In genomic region chr21:46503922-46504539, GRCh38 we compare ENCODE assay signal across 17 cellular contexts. TPM values are rescaled to one million over a fixed set of nuclear protein-coding genes. Genes with fewer than 3 reads are reported as not detected.
A peak's percentile ranks its signal among the peaks of the same experiment; 100 is the strongest.
DNase-seq lines count a peak whose midpoint lies in the region; ATAC-seq and TF ChIP-seq lines count a peak whose summit lies in the region.
"Had no signal": no experiment of that assay in that cellular context is flagged by ENCODE, and none has a peak within 500 bp of the region (broad histone marks: within the 10 kb centered on the region; RNA-seq: fewer than 3 reads in every experiment).

No MANE protein-coding gene starts in this region.

- H3K4me3 ChIP-seq in BLaER1 treated with 17β-estradiol and CSF1 and Interleukin-3, amounts not matched to agents 10 nM and 100 nM, result no peak overlapping the region
- no peak overlapping the region for H3K4me3 ChIP-seq in aorta (ENCODE audit: low read length in 2 of 2)
- H3K4me3 ChIP-seq: body of pancreas had no signal

- H3K36me3 ChIP-seq in BLaER1 treated with 17β-estradiol and CSF1 and Interleukin-3, amounts not matched to agents 10 nM and 100 nM, result peaks cover 52 to 84% (median 65%) of the 10 kb centered on the region in 11 experiments
- peaks cover 0 to 4% of the 10 kb centered on the region in 2 donors for H3K36me3 ChIP-seq in aorta (ENCODE audit: control insufficient read depth in 1 of 2, insufficient read depth in 2 of 2, low read length in 1 of 2)

- no peaks in the 10 kb centered on the region for H3K27me3 ChIP-seq in BLaER1 treated with 17β-estradiol and CSF1 and Interleukin-3, amounts not matched to agents 10 nM and 100 nM
- no peaks in the 10 kb centered on the region for H3K27me3 ChIP-seq in aorta (ENCODE audit: control insufficient read depth in 1 of 2, insufficient read depth in 2 of 2, low read length in 1 of 2)
- H3K27me3 ChIP-seq: BE2C, body of pancreas had no signal

- peak overlapping the region; percentile 7 for H3K4me3 Mint-ChIP-seq in activated B cell treated with CpG ODN at 0.5 μM for 24 hours
- H3K4me3 Mint-ChIP-seq: endodermal cell; H9; stimulated activated naive CD8-positive, alpha-beta T cell treated with anti-CD3 and anti-CD28 coated beads, Interleukin-15, amount 100 ng/mL, for 72 hours had no signal

- peak overlapping the region in 5 of 11 experiments; percentile 14 to 46 (median 30); a peak in 9 of 22 replicates for H3K27ac ChIP-seq in BLaER1 treated with 17β-estradiol and CSF1 and Interleukin-3, amounts not matched to agents 10 nM and 100 nM
- H3K27ac ChIP-seq in aorta (ENCODE audit: low read depth in 1 of 2, low read length in 2 of 2), result no peak overlapping the region
- H3K27ac ChIP-seq: body of pancreas had no signal

- no peaks in the 10 kb centered on the region for H3K27me3 Mint-ChIP-seq in activated B cell treated with CpG ODN at 0.5 μM for 24 hours
- H3K27me3 Mint-ChIP-seq: stimulated activated naive CD8-positive, alpha-beta T cell treated with anti-CD3 and anti-CD28 coated beads, Interleukin-15, amount 100 ng/mL, for 72 hours had no signal

- H3K4me2 ChIP-seq in BLaER1 treated with 17β-estradiol and CSF1 and Interleukin-3, amounts not matched to agents 10 nM and 100 nM, result peak overlapping the region; percentile 43 to 60 (median 49); a peak in 19 of 22 replicates

- peaks cover 30 to 58% (median 45%) of the 10 kb centered on the region in 10 experiments for H3K4me1 ChIP-seq in BLaER1 treated with 17β-estradiol and CSF1 and Interleukin-3, amounts not matched to agents 10 nM and 100 nM
- H3K4me1 ChIP-seq in aorta (ENCODE audit: control insufficient read depth in 1 of 2, insufficient read depth in 2 of 2, low read length in 2 of 2), result no peaks in the 10 kb centered on the region
- H3K4me1 ChIP-seq: BE2C, body of pancreas had no signal

- peaks cover 30% of the 10 kb centered on the region for H3K36me3 Mint-ChIP-seq in activated B cell treated with CpG ODN at 0.5 μM for 24 hours (ENCODE audit: low read depth)

- ATAC-seq in GM18498 (IDR thresholded peaks at IDR 0.05; ENCODE audit: unreplicated experiment) (peak; percentile 63), HG02759 (IDR thresholded peaks at IDR 0.05; ENCODE audit: unreplicated experiment) (peak; percentile 52), activated B cell treated with CpG ODN at 0.5 μM for 24 hours (ENCODE audit: low read depth) (peak; percentile 51), GM19455 (IDR thresholded peaks at IDR 0.05; ENCODE audit: unreplicated experiment) (no peak), GM19463 (IDR thresholded peaks at IDR 0.05; ENCODE audit: unreplicated experiment) (no peak), aorta (ENCODE audit: low FRiP score) (no peak)
- ATAC-seq: body of pancreas; stimulated activated naive CD8-positive, alpha-beta T cell treated with anti-CD3 and anti-CD28 coated beads, Interleukin-15, amount 100 ng/mL, for 72 hours had no signal

- H3K9me3 ChIP-seq in BLaER1 treated with 17β-estradiol and CSF1 and Interleukin-3, amounts not matched to agents 10 nM and 100 nM (replicated peaks in 1 of 11), result peaks cover 0 to 10% (median 5%) of the 10 kb centered on the region in 11 experiments; a peak in 8 of 22 replicates
- H3K9me3 ChIP-seq in aorta (ENCODE audit: control insufficient read depth, low read length), result no peaks in the 10 kb centered on the region
- H3K9me3 ChIP-seq: BE2C, body of pancreas had no signal

- DNase-seq in activated B cell treated with CpG ODN at 0.5 μM for 24 hours (no peak), NCI-H2196 (lab: John Stamatoyannopoulos, UW; ENCODE audit: unreplicated experiment) (no peak), aorta (no peak)
- DNase-seq: activated CD4-positive, alpha-beta T cell treated with anti-CD3 and anti-CD28 coated beads for 1 hour; activated effector memory CD4-positive, alpha-beta T cell treated with anti-CD3 and anti-CD28 coated beads, Interleukin-2, amount 50 U/mL, for 16 hours; BE2C; body of pancreas; endodermal cell; H9; NCI-H2029; stimulated activated CD4-positive, alpha-beta T cell treated with anti-CD3 and anti-CD28 coated beads, Interleukin-4, amount 100 ng/mL, for 24 hours; stimulated activated naive CD8-positive, alpha-beta T cell treated with anti-CD3 and anti-CD28 coated beads, Interleukin-15, amount 100 ng/mL, for 72 hours had no signal

- no peak for TF ChIP-seq CTCF in activated B cell treated with CpG ODN at 0.5 μM for 24 hours (IDR thresholded peaks at IDR 0.05)

- CTCF ChIA-PET in activated B cell treated with CpG ODN at 0.5 μM for 24 hours (lab: Charles Lee), result no interaction called here

- no peaks in the 10 kb centered on the region for H3K9me3 Mint-ChIP-seq in activated B cell treated with CpG ODN at 0.5 μM for 24 hours
- H3K9me3 Mint-ChIP-seq: endodermal cell; H9; stimulated activated naive CD8-positive, alpha-beta T cell treated with anti-CD3 and anti-CD28 coated beads, Interleukin-15, amount 100 ng/mL, for 72 hours had no signal

- peak overlapping the region; percentile 67 for H3K27ac Mint-ChIP-seq in activated B cell treated with CpG ODN at 0.5 μM for 24 hours
- H3K27ac Mint-ChIP-seq: endodermal cell had no signal

- peaks cover 0 to 9% (median 0%) of the 10 kb centered on the region in 11 experiments; a peak in 2 of 22 replicates for H4K20me1 ChIP-seq in BLaER1 treated with 17β-estradiol and CSF1 and Interleukin-3, amounts not matched to agents 10 nM and 100 nM

- WGBS in aorta, 2 donors, result 92 to 94% methylated on average over 12 of the region's 12 CpGs

- POLR2A ChIA-PET in activated B cell treated with CpG ODN at 0.5 μM for 24 hours (lab: Charles Lee), result interaction anchor here (1.5 kb wide), 1 partner anchor 45 kb away, joined by 9 read pairs; no protein-coding TSS in a partner anchor

- intact Hi-C loops in activated B cell treated with CpG ODN at 0.5 μM for 24 hours (cut with micrococcal nuclease), result loop anchor here (5.0 to 10.0 kb wide), 2 partner anchors 49 to 362 kb away; partner anchors contain the start of gene DIP2A
- intact Hi-C loops in aorta (cut with DNase I), result no loop called here

- H3K9ac ChIP-seq in BLaER1 treated with 17β-estradiol and CSF1 and Interleukin-3, amounts not matched to agents 10 nM and 100 nM, result peak overlapping the region in 1 of 11 experiments; percentile 7; a peak in 1 of 22 replicates

- peaks cover 41% of the 10 kb centered on the region for H3K4me1 Mint-ChIP-seq in activated B cell treated with CpG ODN at 0.5 μM for 24 hours
- H3K4me1 Mint-ChIP-seq: endodermal cell, H9 had no signal

RNA-seq across cellular contexts. Expression of gene DIP2A, which starts 45.3 kb away (rescaled TPM):
- total RNA-seq in activated B cell treated with CpG ODN at 0.5 μM for 24 hours (28.2 and 32.1 TPM in 2 replicates), aorta (10 to 100 TPM; 33.5 to 61.5 TPM)
- 10 to 100 TPM in 1 of 2 donors, 1 to 10 TPM in 1; 5.3 to 22.6 TPM for polyA plus RNA-seq in aorta

Comparison
In these comparisons a context has a peak if more than half of its experiments do, and no peak if none do; other contexts are left out.
1. ATAC-seq: peak in GM18498 (single experiment), HG02759 (single experiment) and activated B cell treated with CpG ODN at 0.5 μM for 24 hours (single experiment); none in GM19455 (single experiment), GM19463 (single experiment) and aorta (single experiment).